9 cellular contexts compared by ENCODE assay signal in genomic region chr2:222055328-222055727, GRCh38.
"Had no signal": no experiment of that assay in that cellular context is flagged by ENCODE, and none has a peak within 500 bp of the region (broad histone marks: within the 10 kb centered on the region; RNA-seq: fewer than 3 reads in every experiment).

No MANE protein-coding gene starts in this region.

- H2AFZ ChIP-seq: GM23248, GM23338 had no signal

- H3K9me3 Mint-ChIP-seq: GM23338, HFFc6 had no signal

- H3K9ac ChIP-seq: GM23248 had no signal

- H3K36me3 ChIP-seq: HAP-1 had no signal

- FAIRE-seq: H1, H54 had no signal

- DNase-seq: GOT3, H7, H9 had no signal

- H3K9me3 ChIP-seq: HAP-1 had no signal

- H3K4me2 ChIP-seq: GM23338 had no signal

- H3K27ac ChIP-seq: GM23248 had no signal

- H3K4me3 Mint-ChIP-seq: GM23338, H9, HFFc6 had no signal

- H3K27ac Mint-ChIP-seq: GM23338, H9, HFFc6 had no signal

- H3K4me1 ChIP-seq: HAP-1 had no signal

- H3K4me3 ChIP-seq: GM23248, GM23338, HAP-1 had no signal
